1 cellular context compared by ENCODE assay signal in the genomic region with DNA sequence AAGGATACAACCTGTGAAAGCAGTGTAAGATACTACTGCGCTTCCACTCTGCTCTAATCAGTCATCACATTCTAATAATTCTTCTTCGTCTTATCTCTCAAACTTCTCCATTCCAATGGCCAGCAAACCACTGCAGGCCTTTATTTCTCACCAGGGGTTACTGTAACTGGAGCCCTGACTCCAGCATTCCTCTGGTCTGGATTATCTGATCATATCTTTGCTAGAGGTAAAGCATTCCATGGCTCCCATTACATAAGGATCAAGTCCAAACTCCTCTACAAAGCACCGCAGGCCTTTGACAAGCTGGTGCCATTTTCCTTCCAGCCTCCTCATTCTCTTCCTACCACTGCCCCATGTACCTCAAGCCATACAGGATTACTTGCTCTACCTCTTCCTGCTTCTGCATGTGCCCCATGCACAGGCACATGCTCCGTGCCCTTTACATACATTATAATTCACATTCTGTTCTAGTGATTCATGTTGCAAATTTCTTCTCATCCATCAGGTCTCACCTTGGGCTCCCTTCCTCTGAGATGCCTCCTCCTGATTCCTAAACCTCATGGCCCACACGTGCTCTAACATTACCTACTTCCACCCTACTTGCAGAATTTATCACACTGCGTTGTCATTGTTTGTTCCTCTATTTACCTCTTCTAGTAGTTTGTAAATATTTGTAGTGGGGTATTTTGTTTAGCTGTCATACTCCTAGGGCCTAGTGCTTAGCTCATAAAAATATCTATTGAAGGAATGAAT.
TF ChIP-seq lines count a peak whose summit lies in the region.

No MANE protein-coding gene starts in this region.

TF ChIP-seq in HepG2, 621 proteins besides CTCF, POLR2A, EP300 and RAD21 (continued from another document):
- TF ChIP-seq, protein P1, sequence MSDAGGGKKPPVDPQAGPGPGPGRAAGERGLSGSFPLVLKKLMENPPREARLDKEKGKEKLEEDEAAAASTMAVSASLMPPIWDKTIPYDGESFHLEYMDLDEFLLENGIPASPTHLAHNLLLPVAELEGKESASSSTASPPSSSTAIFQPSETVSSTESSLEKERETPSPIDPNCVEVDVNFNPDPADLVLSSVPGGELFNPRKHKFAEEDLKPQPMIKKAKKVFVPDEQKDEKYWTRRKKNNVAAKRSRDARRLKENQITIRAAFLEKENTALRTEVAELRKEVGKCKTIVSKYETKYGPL (CRISPR knock-in tag; IDR thresholded peaks at IDR 0.05), result peak; percentile 45; the same call in 1 of the 2 replicates
- TF ChIP-seq TBX3 (IDR thresholded peaks at IDR 0.05; ENCODE audit: borderline replicate concordance), result no peak
- TF ChIP-seq ZNF225 (CRISPR knock-in tag; IDR thresholded peaks at IDR 0.05), result no peak
- TF ChIP-seq TEAD3 (CRISPR knock-in tag; optimal IDR thresholded peaks at IDR 0.05; ENCODE audit: borderline replicate concordance), result peak; percentile 54
- peak; percentile 28; the same call in 1 of the 2 replicates for TF ChIP-seq BCL6 (CRISPR knock-in tag; IDR thresholded peaks at IDR 0.05)
- 0 out of 2 replicates have a peak, but pooled peaks have one; percentile 59 for TF ChIP-seq ZNF644 (CRISPR knock-in tag; IDR thresholded peaks at IDR 0.05; ENCODE audit: low read depth)
- no peak for TF ChIP-seq GATAD2A (CRISPR knock-in tag; IDR thresholded peaks at IDR 0.05)
- TF ChIP-seq ZNF331 (CRISPR knock-in tag; IDR thresholded peaks at IDR 0.05), result no peak
- TF ChIP-seq CC2D1A (CRISPR knock-in tag; IDR thresholded peaks at IDR 0.05), result no peak
- TF ChIP-seq MNT (IDR thresholded peaks at IDR 0.05), result peak; percentile 77
- peak; percentile 46; the same call in 1 of the 2 replicates for TF ChIP-seq HNF4A (CRISPR knock-in tag; IDR thresholded peaks at IDR 0.05)
- no peak for TF ChIP-seq HNRNPUL1 (IDR thresholded peaks at IDR 0.05; ENCODE audit: low read depth, low read length)
